1 cellular context compared by ENCODE assay signal in the genomic region with DNA sequence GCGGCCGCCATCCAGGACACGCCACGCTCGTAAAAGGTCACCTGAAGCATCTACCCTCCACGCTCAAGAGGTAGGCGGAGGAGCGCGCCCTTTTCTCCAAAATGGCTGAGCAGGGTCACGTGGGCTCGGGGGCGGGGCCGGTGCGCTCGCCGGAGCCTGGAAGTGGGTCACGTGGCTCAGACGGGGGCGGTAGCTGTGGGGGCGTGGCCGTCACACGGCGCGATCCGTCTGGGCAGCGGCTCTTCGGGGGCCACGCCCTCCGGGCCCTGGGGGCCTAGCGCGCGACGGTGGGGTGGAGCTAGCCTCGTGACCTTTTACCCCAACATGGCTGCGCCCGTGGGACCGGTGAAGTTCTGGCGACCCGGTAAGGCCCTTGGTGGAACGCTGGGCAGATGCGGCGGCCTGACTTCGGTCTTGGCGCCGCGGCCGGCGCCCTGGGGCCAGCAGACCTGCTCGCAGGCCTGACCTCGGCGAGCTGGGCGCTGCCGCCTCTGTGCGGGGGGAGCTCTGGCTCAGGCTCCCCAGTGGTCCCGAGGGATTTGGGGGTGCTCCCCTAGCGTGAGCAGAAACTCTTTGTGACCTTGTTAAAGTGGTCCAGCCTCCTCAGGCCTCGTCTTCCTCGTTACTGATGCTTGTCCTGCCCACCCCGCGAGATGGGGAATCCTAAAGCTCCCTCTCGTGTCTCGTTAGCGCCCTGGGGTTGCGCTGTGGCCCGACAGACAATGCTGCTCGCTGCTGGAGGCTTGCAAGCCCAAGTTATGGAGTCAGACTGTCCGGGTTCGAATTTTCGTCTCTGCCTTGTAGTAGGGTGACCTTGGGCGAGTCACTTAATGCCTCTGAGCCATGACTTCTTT.
TF ChIP-seq lines count a peak whose summit lies in the region.

A gene with protein sequence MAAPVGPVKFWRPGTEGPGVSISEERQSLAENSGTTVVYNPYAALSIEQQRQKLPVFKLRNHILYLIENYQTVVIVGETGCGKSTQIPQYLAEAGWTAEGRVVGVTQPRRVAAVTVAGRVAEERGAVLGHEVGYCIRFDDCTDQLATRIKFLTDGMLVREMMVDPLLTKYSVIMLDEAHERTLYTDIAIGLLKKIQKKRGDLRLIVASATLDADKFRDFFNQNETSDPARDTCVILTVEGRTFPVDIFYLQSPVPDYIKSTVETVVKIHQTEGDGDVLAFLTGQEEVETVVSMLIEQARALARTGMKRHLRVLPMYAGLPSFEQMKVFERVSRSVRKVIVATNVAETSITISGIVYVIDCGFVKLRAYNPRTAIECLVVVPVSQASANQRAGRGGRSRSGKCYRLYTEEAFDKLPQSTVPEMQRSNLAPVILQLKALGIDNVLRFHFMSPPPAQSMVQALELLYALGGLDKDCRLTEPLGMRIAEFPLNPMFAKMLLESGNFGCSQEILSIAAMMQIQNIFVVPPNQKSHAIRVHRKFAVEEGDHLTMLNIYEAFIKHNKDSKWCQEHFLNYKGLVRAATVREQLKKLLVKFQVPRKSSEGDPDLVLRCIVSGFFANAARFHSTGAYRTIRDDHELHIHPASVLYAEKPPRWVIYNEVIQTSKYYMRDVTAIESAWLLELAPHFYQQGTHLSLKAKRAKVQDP (plus strand): TSS at position 301 of the 854 bp plus-strand sequence. CDS start 24 bp downstream, at position 325.

TF ChIP-seq in K562, 482 proteins besides CTCF, POLR2A, EP300 and RAD21 (continued from another document and continues in another):
- TF ChIP-seq, protein P1, sequence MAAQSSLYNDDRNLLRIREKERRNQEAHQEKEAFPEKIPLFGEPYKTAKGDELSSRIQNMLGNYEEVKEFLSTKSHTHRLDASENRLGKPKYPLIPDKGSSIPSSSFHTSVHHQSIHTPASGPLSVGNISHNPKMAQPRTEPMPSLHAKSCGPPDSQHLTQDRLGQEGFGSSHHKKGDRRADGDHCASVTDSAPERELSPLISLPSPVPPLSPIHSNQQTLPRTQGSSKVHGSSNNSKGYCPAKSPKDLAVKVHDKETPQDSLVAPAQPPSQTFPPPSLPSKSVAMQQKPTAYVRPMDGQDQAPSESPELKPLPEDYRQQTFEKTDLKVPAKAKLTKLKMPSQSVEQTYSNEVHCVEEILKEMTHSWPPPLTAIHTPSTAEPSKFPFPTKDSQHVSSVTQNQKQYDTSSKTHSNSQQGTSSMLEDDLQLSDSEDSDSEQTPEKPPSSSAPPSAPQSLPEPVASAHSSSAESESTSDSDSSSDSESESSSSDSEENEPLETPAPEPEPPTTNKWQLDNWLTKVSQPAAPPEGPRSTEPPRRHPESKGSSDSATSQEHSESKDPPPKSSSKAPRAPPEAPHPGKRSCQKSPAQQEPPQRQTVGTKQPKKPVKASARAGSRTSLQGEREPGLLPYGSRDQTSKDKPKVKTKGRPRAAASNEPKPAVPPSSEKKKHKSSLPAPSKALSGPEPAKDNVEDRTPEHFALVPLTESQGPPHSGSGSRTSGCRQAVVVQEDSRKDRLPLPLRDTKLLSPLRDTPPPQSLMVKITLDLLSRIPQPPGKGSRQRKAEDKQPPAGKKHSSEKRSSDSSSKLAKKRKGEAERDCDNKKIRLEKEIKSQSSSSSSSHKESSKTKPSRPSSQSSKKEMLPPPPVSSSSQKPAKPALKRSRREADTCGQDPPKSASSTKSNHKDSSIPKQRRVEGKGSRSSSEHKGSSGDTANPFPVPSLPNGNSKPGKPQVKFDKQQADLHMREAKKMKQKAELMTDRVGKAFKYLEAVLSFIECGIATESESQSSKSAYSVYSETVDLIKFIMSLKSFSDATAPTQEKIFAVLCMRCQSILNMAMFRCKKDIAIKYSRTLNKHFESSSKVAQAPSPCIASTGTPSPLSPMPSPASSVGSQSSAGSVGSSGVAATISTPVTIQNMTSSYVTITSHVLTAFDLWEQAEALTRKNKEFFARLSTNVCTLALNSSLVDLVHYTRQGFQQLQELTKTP (IDR thresholded peaks at IDR 0.05; ENCODE audit: low read depth in 1 of 2, partially characterized antibody in 2 of 2), result no peak
- TF ChIP-seq SMAD2 (IDR thresholded peaks at IDR 0.05; ENCODE audit: low read depth, low read length), result no peak
- TF ChIP-seq, protein P2, sequence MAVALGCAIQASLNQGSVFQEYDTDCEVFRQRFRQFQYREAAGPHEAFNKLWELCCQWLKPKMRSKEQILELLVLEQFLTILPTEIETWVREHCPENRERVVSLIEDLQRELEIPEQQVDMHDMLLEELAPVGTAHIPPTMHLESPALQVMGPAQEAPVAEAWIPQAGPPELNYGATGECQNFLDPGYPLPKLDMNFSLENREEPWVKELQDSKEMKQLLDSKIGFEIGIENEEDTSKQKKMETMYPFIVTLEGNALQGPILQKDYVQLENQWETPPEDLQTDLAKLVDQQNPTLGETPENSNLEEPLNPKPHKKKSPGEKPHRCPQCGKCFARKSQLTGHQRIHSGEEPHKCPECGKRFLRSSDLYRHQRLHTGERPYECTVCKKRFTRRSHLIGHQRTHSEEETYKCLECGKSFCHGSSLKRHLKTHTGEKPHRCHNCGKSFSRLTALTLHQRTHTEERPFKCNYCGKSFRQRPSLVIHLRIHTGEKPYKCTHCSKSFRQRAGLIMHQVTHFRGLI (CRISPR knock-in tag; IDR thresholded peaks at IDR 0.05), result no peak
- TF ChIP-seq ZNF551 (CRISPR knock-in tag; IDR thresholded peaks at IDR 0.05), result no peak
- TF ChIP-seq SMARCC2 (IDR thresholded peaks at IDR 0.05; ENCODE audit: low read depth), result no peak
- TF ChIP-seq ZNF212 (CRISPR knock-in tag; IDR thresholded peaks at IDR 0.05), result no peak
- no peak for TF ChIP-seq TCFL5 (CRISPR knock-in tag; conservative IDR thresholded peaks at IDR 0.05)
- TF ChIP-seq, protein P3, sequence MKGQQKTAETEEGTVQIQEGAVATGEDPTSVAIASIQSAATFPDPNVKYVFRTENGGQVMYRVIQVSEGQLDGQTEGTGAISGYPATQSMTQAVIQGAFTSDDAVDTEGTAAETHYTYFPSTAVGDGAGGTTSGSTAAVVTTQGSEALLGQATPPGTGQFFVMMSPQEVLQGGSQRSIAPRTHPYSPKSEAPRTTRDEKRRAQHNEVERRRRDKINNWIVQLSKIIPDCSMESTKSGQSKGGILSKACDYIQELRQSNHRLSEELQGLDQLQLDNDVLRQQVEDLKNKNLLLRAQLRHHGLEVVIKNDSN (CRISPR knock-in tag; IDR thresholded peaks at IDR 0.05), result peak; percentile 100
- TF ChIP-seq, protein P4, sequence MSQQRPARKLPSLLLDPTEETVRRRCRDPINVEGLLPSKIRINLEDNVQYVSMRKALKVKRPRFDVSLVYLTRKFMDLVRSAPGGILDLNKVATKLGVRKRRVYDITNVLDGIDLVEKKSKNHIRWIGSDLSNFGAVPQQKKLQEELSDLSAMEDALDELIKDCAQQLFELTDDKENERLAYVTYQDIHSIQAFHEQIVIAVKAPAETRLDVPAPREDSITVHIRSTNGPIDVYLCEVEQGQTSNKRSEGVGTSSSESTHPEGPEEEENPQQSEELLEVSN (IDR thresholded peaks at IDR 0.05; ENCODE audit: borderline replicate concordance in 1 of 2, extremely low read depth in 1 of 2, insufficient read depth in 1 of 2, insufficient read length in 1 of 2, low read depth in 1 of 2, low read length in 1 of 2, poor library complexity in 1 of 2, severe bottlenecking in 1 of 2), result peak; percentile 95 to 96
- TF ChIP-seq, protein P5, sequence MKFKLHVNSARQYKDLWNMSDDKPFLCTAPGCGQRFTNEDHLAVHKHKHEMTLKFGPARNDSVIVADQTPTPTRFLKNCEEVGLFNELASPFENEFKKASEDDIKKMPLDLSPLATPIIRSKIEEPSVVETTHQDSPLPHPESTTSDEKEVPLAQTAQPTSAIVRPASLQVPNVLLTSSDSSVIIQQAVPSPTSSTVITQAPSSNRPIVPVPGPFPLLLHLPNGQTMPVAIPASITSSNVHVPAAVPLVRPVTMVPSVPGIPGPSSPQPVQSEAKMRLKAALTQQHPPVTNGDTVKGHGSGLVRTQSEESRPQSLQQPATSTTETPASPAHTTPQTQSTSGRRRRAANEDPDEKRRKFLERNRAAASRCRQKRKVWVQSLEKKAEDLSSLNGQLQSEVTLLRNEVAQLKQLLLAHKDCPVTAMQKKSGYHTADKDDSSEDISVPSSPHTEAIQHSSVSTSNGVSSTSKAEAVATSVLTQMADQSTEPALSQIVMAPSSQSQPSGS (CRISPR knock-in tag; IDR thresholded peaks at IDR 0.05), result no peak
- no peak for TF ChIP-seq MAFG (tag; conservative IDR thresholded peaks at IDR 0.05)
- peak; percentile 78 to 83 for TF ChIP-seq NRF1 (conservative IDR thresholded peaks at IDR 0.05 in 1 of 2, IDR thresholded peaks at IDR 0.05 in 1 of 2)
- peak; percentile 97 for TF ChIP-seq NR2C1 (IDR thresholded peaks at IDR 0.05)
- TF ChIP-seq NR2C1 (tag; IDR thresholded peaks at IDR 0.05), result peak; percentile 98
- TF ChIP-seq, protein P6, sequence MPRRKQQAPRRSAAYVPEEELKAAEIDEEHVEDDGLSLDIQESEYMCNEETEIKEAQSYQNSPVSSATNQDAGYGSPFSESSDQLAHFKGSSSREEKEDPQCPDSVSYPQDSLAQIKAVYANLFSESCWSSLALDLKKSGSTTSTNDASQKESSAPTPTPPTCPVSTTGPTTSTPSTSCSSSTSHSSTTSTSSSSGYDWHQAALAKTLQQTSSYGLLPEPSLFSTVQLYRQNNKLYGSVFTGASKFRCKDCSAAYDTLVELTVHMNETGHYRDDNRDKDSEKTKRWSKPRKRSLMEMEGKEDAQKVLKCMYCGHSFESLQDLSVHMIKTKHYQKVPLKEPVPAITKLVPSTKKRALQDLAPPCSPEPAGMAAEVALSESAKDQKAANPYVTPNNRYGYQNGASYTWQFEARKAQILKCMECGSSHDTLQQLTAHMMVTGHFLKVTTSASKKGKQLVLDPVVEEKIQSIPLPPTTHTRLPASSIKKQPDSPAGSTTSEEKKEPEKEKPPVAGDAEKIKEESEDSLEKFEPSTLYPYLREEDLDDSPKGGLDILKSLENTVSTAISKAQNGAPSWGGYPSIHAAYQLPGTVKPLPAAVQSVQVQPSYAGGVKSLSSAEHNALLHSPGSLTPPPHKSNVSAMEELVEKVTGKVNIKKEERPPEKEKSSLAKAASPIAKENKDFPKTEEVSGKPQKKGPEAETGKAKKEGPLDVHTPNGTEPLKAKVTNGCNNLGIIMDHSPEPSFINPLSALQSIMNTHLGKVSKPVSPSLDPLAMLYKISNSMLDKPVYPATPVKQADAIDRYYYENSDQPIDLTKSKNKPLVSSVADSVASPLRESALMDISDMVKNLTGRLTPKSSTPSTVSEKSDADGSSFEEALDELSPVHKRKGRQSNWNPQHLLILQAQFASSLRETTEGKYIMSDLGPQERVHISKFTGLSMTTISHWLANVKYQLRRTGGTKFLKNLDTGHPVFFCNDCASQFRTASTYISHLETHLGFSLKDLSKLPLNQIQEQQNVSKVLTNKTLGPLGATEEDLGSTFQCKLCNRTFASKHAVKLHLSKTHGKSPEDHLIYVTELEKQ (CRISPR knock-in tag; IDR thresholded peaks at IDR 0.05), result no peak
- no peak for TF ChIP-seq SLC30A9 (CRISPR knock-in tag; IDR thresholded peaks at IDR 0.05)
- TF ChIP-seq DNMT1 (IDR thresholded peaks at IDR 0.05), result no peak
- TF ChIP-seq RNF2 (IDR thresholded peaks at IDR 0.05), result peak; percentile 71
- peak; percentile 87 for TF ChIP-seq C11orf30 (IDR thresholded peaks at IDR 0.05; ENCODE audit: low read depth)
- TF ChIP-seq KAT8 (IDR thresholded peaks at IDR 0.05; ENCODE audit: low read depth), result no peak
- TF ChIP-seq MEIS2 (IDR thresholded peaks at IDR 0.05; ENCODE audit: partially characterized antibody), result no peak
- TF ChIP-seq GTF2E2 (tag; IDR thresholded peaks at IDR 0.05), result no peak; the same call in 1 of the 2 replicates
- no peak for TF ChIP-seq RFX7 (CRISPR knock-in tag; IDR thresholded peaks at IDR 0.05)
- TF ChIP-seq MTA3 (IDR thresholded peaks at IDR 0.05; ENCODE audit: borderline replicate concordance), result peak; percentile 41; the same call in 1 of the 2 replicates
- TF ChIP-seq, protein P7, sequence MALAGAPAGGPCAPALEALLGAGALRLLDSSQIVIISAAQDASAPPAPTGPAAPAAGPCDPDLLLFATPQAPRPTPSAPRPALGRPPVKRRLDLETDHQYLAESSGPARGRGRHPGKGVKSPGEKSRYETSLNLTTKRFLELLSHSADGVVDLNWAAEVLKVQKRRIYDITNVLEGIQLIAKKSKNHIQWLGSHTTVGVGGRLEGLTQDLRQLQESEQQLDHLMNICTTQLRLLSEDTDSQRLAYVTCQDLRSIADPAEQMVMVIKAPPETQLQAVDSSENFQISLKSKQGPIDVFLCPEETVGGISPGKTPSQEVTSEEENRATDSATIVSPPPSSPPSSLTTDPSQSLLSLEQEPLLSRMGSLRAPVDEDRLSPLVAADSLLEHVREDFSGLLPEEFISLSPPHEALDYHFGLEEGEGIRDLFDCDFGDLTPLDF (CRISPR knock-in tag; IDR thresholded peaks at IDR 0.05), result peak; percentile 96
- no peak; the same call in 1 of the 2 replicates for TF ChIP-seq MTA2 (IDR thresholded peaks at IDR 0.05; ENCODE audit: low read depth)
- no peak for TF ChIP-seq ZNF695 (CRISPR knock-in tag; IDR thresholded peaks at IDR 0.05)
- TF ChIP-seq GABPA (tag; conservative IDR thresholded peaks at IDR 0.05; ENCODE audit: low read depth), result no peak
- TF ChIP-seq ARID1B (IDR thresholded peaks at IDR 0.05), result no peak
- no peak for TF ChIP-seq ZSCAN29 (IDR thresholded peaks at IDR 0.05)
- TF ChIP-seq, protein P8, sequence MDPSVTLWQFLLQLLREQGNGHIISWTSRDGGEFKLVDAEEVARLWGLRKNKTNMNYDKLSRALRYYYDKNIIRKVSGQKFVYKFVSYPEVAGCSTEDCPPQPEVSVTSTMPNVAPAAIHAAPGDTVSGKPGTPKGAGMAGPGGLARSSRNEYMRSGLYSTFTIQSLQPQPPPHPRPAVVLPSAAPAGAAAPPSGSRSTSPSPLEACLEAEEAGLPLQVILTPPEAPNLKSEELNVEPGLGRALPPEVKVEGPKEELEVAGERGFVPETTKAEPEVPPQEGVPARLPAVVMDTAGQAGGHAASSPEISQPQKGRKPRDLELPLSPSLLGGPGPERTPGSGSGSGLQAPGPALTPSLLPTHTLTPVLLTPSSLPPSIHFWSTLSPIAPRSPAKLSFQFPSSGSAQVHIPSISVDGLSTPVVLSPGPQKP (CRISPR knock-in tag; IDR thresholded peaks at IDR 0.05), result no peak
- TF ChIP-seq EWSR1 (IDR thresholded peaks at IDR 0.05; ENCODE audit: borderline replicate concordance, low read depth, partially characterized antibody), result no peak
- 0 out of 2 replicates have a peak, but pooled peaks have one; percentile 31 for TF ChIP-seq CHD2 (IDR thresholded peaks at IDR 0.05; ENCODE audit: low read depth, low read length)
- no peak for TF ChIP-seq KDM2B (CRISPR knock-in tag; IDR thresholded peaks at IDR 0.05)
- no peak for TF ChIP-seq ZNF175 (CRISPR knock-in tag; IDR thresholded peaks at IDR 0.05; ENCODE audit: low read depth)
- TF ChIP-seq, protein P9, sequence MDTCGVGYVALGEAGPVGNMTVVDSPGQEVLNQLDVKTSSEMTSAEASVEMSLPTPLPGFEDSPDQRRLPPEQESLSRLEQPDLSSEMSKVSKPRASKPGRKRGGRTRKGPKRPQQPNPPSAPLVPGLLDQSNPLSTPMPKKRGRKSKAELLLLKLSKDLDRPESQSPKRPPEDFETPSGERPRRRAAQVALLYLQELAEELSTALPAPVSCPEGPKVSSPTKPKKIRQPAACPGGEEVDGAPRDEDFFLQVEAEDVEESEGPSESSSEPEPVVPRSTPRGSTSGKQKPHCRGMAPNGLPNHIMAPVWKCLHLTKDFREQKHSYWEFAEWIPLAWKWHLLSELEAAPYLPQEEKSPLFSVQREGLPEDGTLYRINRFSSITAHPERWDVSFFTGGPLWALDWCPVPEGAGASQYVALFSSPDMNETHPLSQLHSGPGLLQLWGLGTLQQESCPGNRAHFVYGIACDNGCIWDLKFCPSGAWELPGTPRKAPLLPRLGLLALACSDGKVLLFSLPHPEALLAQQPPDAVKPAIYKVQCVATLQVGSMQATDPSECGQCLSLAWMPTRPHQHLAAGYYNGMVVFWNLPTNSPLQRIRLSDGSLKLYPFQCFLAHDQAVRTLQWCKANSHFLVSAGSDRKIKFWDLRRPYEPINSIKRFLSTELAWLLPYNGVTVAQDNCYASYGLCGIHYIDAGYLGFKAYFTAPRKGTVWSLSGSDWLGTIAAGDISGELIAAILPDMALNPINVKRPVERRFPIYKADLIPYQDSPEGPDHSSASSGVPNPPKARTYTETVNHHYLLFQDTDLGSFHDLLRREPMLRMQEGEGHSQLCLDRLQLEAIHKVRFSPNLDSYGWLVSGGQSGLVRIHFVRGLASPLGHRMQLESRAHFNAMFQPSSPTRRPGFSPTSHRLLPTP (IDR thresholded peaks at IDR 0.05; ENCODE audit: borderline replicate concordance, extremely low read depth, insufficient read length), result no peak
- peak; percentile 88 for TF ChIP-seq BHLHE40 (IDR thresholded peaks at IDR 0.05; ENCODE audit: low read length)
